Comparison of ENCODE assay signal across 18 cellular contexts in genomic region chr3:187104342-187104741, GRCh38. TPM values are rescaled to one million over a fixed set of nuclear protein-coding genes. Genes with fewer than 3 reads are reported as not detected.
DNase-seq lines count a peak whose midpoint lies in the region; ATAC-seq and TF ChIP-seq lines count a peak whose summit lies in the region.
"Had no signal": no experiment of that assay in that cellular context is flagged by ENCODE, and none has a peak within 500 bp of the region (broad histone marks: within the 10 kb centered on the region; RNA-seq: fewer than 3 reads in every experiment).

No MANE protein-coding gene starts in this region.

- H3K4me1 ChIP-seq in thoracic aorta (ENCODE audit: control insufficient read depth in 1 of 2, low read depth in 2 of 2) (peaks cover 27 to 69% of the 10 kb centered on the region in 2 donors), PC-3 (ENCODE audit: insufficient read depth, low read length) (peaks cover under 1% of the 10 kb centered on the region; the same call in 1 of the 2 replicates)

- H3K27ac Mint-ChIP-seq in WTC11 (0 out of 2 replicates have a peak overlapping the region, but pooled peaks have one; percentile 75), immature natural killer cell (peak overlapping the region in 1 of 6 donors; percentile 43)
- H3K27ac Mint-ChIP-seq: B cell; CD4-positive, alpha-beta T cell had no signal

- intact Hi-C loops in PC-3 (cut with micrococcal nuclease), result no loop called here

- H3K4me3 Mint-ChIP-seq in WTC11 (no peak overlapping the region), immature natural killer cell (peak overlapping the region in 4 of 5 donors; percentile 34 to 71 (median 68))
- H3K4me3 Mint-ChIP-seq: B cell had no signal

- H3K4me3 ChIP-seq in coronary artery (peak overlapping the region; percentile 50), thoracic aorta (peak overlapping the region; percentile 54), PC-3 (ENCODE audit: low read length) (no peak overlapping the region)
- H3K4me3 ChIP-seq: HAP-1, SK-N-MC had no signal

- H3K27me3 ChIP-seq in thoracic aorta (replicated peaks; ENCODE audit: insufficient read depth) (no peaks in the 10 kb centered on the region), PC-3 (ENCODE audit: low read length) (no peaks in the 10 kb centered on the region)

- POLR2A ChIA-PET in WTC11 (lab: Charles Lee), result no interaction called here
- POLR2A ChIA-PET in PC-3 (lab: Charles Lee; ENCODE audit: unreplicated experiment), result no interaction called here

- ATAC-seq in WTC11 (no peak), thoracic aorta (ENCODE audit: insufficient number of reproducible peaks, low FRiP score, low read depth) (no peak), PC-3 (no peak)
- ATAC-seq: Panc1 had no signal

- H3K9me3 Mint-ChIP-seq in WTC11 (no peaks in the 10 kb centered on the region), immature natural killer cell (no peaks in the 10 kb centered on the region)
- H3K9me3 Mint-ChIP-seq: CD4-positive, alpha-beta T cell had no signal

- no peak overlapping the region for H3K4me2 ChIP-seq in PC-3 (ENCODE audit: low read length)

- H3F3A ChIP-seq in PC-3 (ENCODE audit: low read length, unreplicated experiment), result no peaks in the 10 kb centered on the region

- TF ChIP-seq CTCF in WTC11 (IDR thresholded peaks at IDR 0.05) (no peak), coronary artery (IDR thresholded peaks at IDR 0.05) (no peak), thoracic aorta (IDR thresholded peaks at IDR 0.05) (no peak), PC-3 (conservative IDR thresholded peaks at IDR 0.05; ENCODE audit: low read depth, low read length) (no peak)

- no peaks in the 10 kb centered on the region for H3K36me3 ChIP-seq in thoracic aorta
- no peaks in the 10 kb centered on the region for H3K36me3 ChIP-seq in PC-3 (ENCODE audit: low read depth, low read length)
- H3K36me3 ChIP-seq: HAP-1 had no signal

- H3K79me2 ChIP-seq in PC-3 (ENCODE audit: low read length), result no peaks in the 10 kb centered on the region

- no peak for DNase-seq in WTC11 (ENCODE audit: low spot score)
- DNase-seq in coronary artery (ENCODE audit: low spot score), result no peak
- DNase-seq in immature natural killer cell, result no peak
- no peak for DNase-seq in thoracic aorta (ENCODE audit: low spot score)
- no peak for DNase-seq in stimulated activated naive CD4-positive, alpha-beta T cell treated with Interleukin-2 at 50 U/mL for 16 hours (lab: John Stamatoyannopoulos, UW)
- no peak for DNase-seq in PC-3
- no peak for DNase-seq in HK-2 (ENCODE audit: unreplicated experiment)
- DNase-seq: CD4-positive, alpha-beta T cell; KBM-7; NCI-H1048; NCI-H1436 treated with DMSO at 0.1 percent for 48 hours; NCI-H2081 treated with DMSO at 0.1 percent for 48 hours; NCI-H510A; NCI-H774 had no signal

- H3K27ac ChIP-seq in coronary artery (peak overlapping the region; percentile 71 to 85), thoracic aorta (peak overlapping the region; percentile 81 to 84), PC-3 (ENCODE audit: low read length) (no peak overlapping the region)
- H3K27ac ChIP-seq: SK-N-MC had no signal

- no peaks in the 10 kb centered on the region for H4K20me1 ChIP-seq in PC-3 (ENCODE audit: low read length)

- H3K9me2 ChIP-seq in PC-3 (replicated peaks; ENCODE audit: low read length), result no peaks in the 10 kb centered on the region

- H3K27me3 Mint-ChIP-seq in WTC11 (ENCODE audit: low read depth) (no peaks in the 10 kb centered on the region), immature natural killer cell (ENCODE audit: low read depth in 3 of 3) (peaks cover 7 to 12% (median 9%) of the 10 kb centered on the region in 3 donors)
- H3K27me3 Mint-ChIP-seq: B cell; CD4-positive, alpha-beta T cell had no signal

- H3K4me1 Mint-ChIP-seq in WTC11, result peaks cover 16% of the 10 kb centered on the region
- peaks cover 32 to 52% of the 10 kb centered on the region in 2 donors for H3K4me1 Mint-ChIP-seq in immature natural killer cell

- H3K36me3 Mint-ChIP-seq in WTC11, result no peaks in the 10 kb centered on the region
- H3K36me3 Mint-ChIP-seq in immature natural killer cell, result no peaks in the 10 kb centered on the region

- CTCF ChIA-PET in WTC11 (lab: Charles Lee), result interaction anchor here (1.0 to 2.9 kb wide), 4 partner anchors 9 to 61 kb away, joined by 3 to 12 read pairs (median 3); partner anchors contain the start of gene RPL39L
- CTCF ChIA-PET in PC-3 (lab: Charles Lee), result no interaction called here

- BruUV-seq in PC-3 (replicated peaks; lab: Mats Ljungman, UMichigan), result no TSS peak

- no peak overlapping the region for H2AFZ ChIP-seq in PC-3 (ENCODE audit: low read length)

- no peaks in the 10 kb centered on the region for H3K9me3 ChIP-seq in thoracic aorta
- no peaks in the 10 kb centered on the region for H3K9me3 ChIP-seq in PC-3 (ENCODE audit: low read length)
- H3K9me3 ChIP-seq: HAP-1 had no signal

- no peak overlapping the region for H3K9ac ChIP-seq in PC-3 (ENCODE audit: low read length)

TF ChIP-seq in WTC11, 78 proteins besides CTCF, POLR2A, EP300 and RAD21 (continues in another document):
- TF ChIP-seq RELA (CRISPR knock-in tag; IDR thresholded peaks at IDR 0.05; ENCODE audit: borderline replicate concordance) (no peak), IRF1 (CRISPR knock-in tag; IDR thresholded peaks at IDR 0.05) (no peak), ZBTB21 (CRISPR knock-in tag; IDR thresholded peaks at IDR 0.05; ENCODE audit: borderline replicate concordance) (no peak), ATF6 (CRISPR knock-in tag; IDR thresholded peaks at IDR 0.05) (no peak), OVOL2 (CRISPR knock-in tag; IDR thresholded peaks at IDR 0.05; ENCODE audit: borderline replicate concordance) (no peak), MLX (CRISPR knock-in tag; IDR thresholded peaks at IDR 0.05) (no peak), ARID4B (CRISPR knock-in tag; IDR thresholded peaks at IDR 0.05; ENCODE audit: borderline replicate concordance) (no peak), ETV6 (CRISPR knock-in tag; IDR thresholded peaks at IDR 0.05) (no peak)

RNA-seq across cellular contexts. Expression of gene RPL39L, which starts 35.0 kb away (rescaled TPM):
- total RNA-seq in WTC11 (2021) (78.3 to 79.5 TPM (median 79.0 TPM) in 3 replicates), thoracic aorta (10 to 100 TPM; 20.0 to 23.1 TPM), PC-3 (2014; rRNA removed) (155 and 175 TPM in 2 replicates)
- polyA plus RNA-seq in immature natural killer cell, result 10 to 100 TPM; 15.3 to 33.5 (median 31.8) TPM
